9 cellular contexts compared by ENCODE assay signal in genomic region chr16:30185141-30185682, GRCh38. TPM values are rescaled to one million over a fixed set of nuclear protein-coding genes. Genes with fewer than 3 reads are reported as not detected.
DNase-seq lines count a peak whose midpoint lies in the region; TF ChIP-seq lines count a peak whose summit lies in the region.
"Had no signal": no experiment of that assay in that cellular context is flagged by ENCODE, and none has a peak within 500 bp of the region (broad histone marks: within the 10 kb centered on the region; RNA-seq: fewer than 3 reads in every experiment).

No MANE protein-coding gene starts in this region.

- BruUV-seq in mammary epithelial cell (replicated peaks; lab: Mats Ljungman, UMichigan) = no TSS peak

- H3K36me3 ChIP-seq in breast epithelium (no peaks in the 10 kb centered on the region), mammary epithelial cell (ENCODE audit: insufficient read depth, low read length) (no peaks in the 10 kb centered on the region), urinary bladder (ENCODE audit: insufficient read depth) (no peaks in the 10 kb centered on the region)

- H3K4me2 ChIP-seq in mammary epithelial cell (ENCODE audit: insufficient read depth, low read depth, low read length) = no peak overlapping the region

- H3K27ac ChIP-seq in breast epithelium (peak overlapping the region in 1 of 2 donors; percentile 25), mammary epithelial cell (ENCODE audit: insufficient read depth, low read depth, low read length) (no peak overlapping the region), urinary bladder (ENCODE audit: low read depth) (no peak overlapping the region)

- no peak overlapping the region for H3K9ac ChIP-seq in mammary epithelial cell (ENCODE audit: insufficient read depth, low read length)

- intact Hi-C loops in breast epithelium (cut with DNase I; ENCODE audit: low total_unique reads) (no loop called here), mammary epithelial cell (cut with micrococcal nuclease) (no loop called here)

- H3K4me1 ChIP-seq in breast epithelium = no peaks in the 10 kb centered on the region
- peaks cover 15% of the 10 kb centered on the region for H3K4me1 ChIP-seq in mammary epithelial cell (ENCODE audit: insufficient read depth, low read length)
- peaks cover 3% of the 10 kb centered on the region for H3K4me1 ChIP-seq in urinary bladder (ENCODE audit: insufficient read depth)

- H3K4me3 ChIP-seq in breast epithelium (peak overlapping the region; percentile 48 to 78 (median 66)), mammary epithelial cell (replicated peaks in 1 of 3; ENCODE audit: insufficient read depth in 1 of 3, low read depth in 2 of 3, low read length in 3 of 3) (no peak overlapping the region), urinary bladder (ENCODE audit: low read depth, low read length) (peak overlapping the region; percentile 69)

- 95% methylated on average over 11 of the region's 12 CpGs for whole genome bisulfite sequencing in mammary epithelial cell (ENCODE audit: low coverage, missing lambda C conversion rate)
- WGBS in urinary bladder = 87% methylated on average over 12 of the region's 12 CpGs

- no peaks in the 10 kb centered on the region for H3K9me3 ChIP-seq in breast epithelium
- H3K9me3 ChIP-seq in mammary epithelial cell (replicated peaks; ENCODE audit: insufficient read depth, low read length) = no peaks in the 10 kb centered on the region

- DNase-seq in breast epithelium (ENCODE audit: low spot score in 2 of 2) (no peak), mammary epithelial cell (no peak), activated T-cell treated with anti-CD3 and anti-CD28 coated beads for 4 hours (peak; percentile 23), mucosa of gallbladder (ENCODE audit: low spot score) (peak; percentile 11), DMS53 treated with DMSO at 0.1 percent for 48 hours (lab: John Stamatoyannopoulos, UW; ENCODE audit: unreplicated experiment) (no peak), 8988T (no peak), erythroblast (lab: John Stamatoyannopoulos, UW) (no peak)
- DNase-seq: cerebellar nuclear complex had no signal

- CTCF ChIA-PET in mammary epithelial cell (lab: Charles Lee; ENCODE audit: low non-redundant PET) = no interaction called here

- TF ChIP-seq CTCF in breast epithelium (IDR thresholded peaks at IDR 0.05) (no peak), mammary epithelial cell (conservative IDR thresholded peaks at IDR 0.05 in 1 of 2, IDR thresholded peaks at IDR 0.05 in 1 of 2; ENCODE audit: extremely low read depth in 1 of 2, insufficient read depth in 1 of 2, low read depth in 1 of 2, low read length in 2 of 2) (no peak)

- in situ Hi-C loops in mammary epithelial cell (cut with MboI; ENCODE audit: low sequenced_read_pairs in 2 of 2) = loop anchor here in 1 of 2 donors (25.0 kb wide), 1 partner anchor 98 kb away; the partner anchor contains the start of genes PPP4C, TBX6 and YPEL3

- H2AFZ ChIP-seq in mammary epithelial cell (ENCODE audit: low read depth, low read length) = no peak overlapping the region

- H4K20me1 ChIP-seq in mammary epithelial cell (ENCODE audit: insufficient read depth, low read length) = no peaks in the 10 kb centered on the region

- dilution Hi-C loops in mammary epithelial cell (cut with HindIII; ENCODE audit: low sequenced_read_pairs) = no loop called here

- peaks cover 10% of the 10 kb centered on the region for H3K79me2 ChIP-seq in mammary epithelial cell (ENCODE audit: insufficient read depth, low read length)

- no peak for TF ChIP-seq POLR2A in breast epithelium (IDR thresholded peaks at IDR 0.05)
- TF ChIP-seq POLR2A in erythroblast (IDR thresholded peaks at IDR 0.05; ENCODE audit: low read length) = no peak

- no peaks in the 10 kb centered on the region for H3K27me3 ChIP-seq in breast epithelium
- H3K27me3 ChIP-seq in mammary epithelial cell (ENCODE audit: insufficient read depth, low read length) = no peaks in the 10 kb centered on the region

RNA-seq across cellular contexts. Expression of gene CORO1A, which starts 1.8 kb away (rescaled TPM):
- 10 to 100 TPM; 24.4 to 30.9 (median 24.9) TPM for total RNA-seq in breast epithelium
- 10 to 100 TPM; 10.2 to 27.1 TPM for total RNA-seq in mammary epithelial cell
- 42.9 TPM for polyA plus RNA-seq in mammary epithelial cell
- polyA minus RNA-seq in mammary epithelial cell = 10.1 TPM
- total RNA-seq in mucosa of gallbladder = 58.5 TPM
- total RNA-seq in urinary bladder = 9.6 TPM
- 37.2 TPM for polyA plus RNA-seq in urinary bladder

RNA-seq across cellular contexts. Expression of gene BOLA2B, which starts 8.3 kb away (rescaled TPM):
- total RNA-seq in breast epithelium (100 to 1,000 TPM; 125 to 267 (median 258) TPM), mammary epithelial cell (100 to 1,000 TPM in 1 of 2 donors, 10 to 100 TPM in 1; 65.0 to 141 TPM), mucosa of gallbladder (59.4 TPM), urinary bladder (10.2 TPM)
- polyA plus RNA-seq in mammary epithelial cell (174 TPM), urinary bladder (97.5 TPM)
- polyA minus RNA-seq in mammary epithelial cell = 79.6 TPM

RNA-seq across cellular contexts. Expression of gene SLX1A, which starts 8.5 kb away (rescaled TPM):
- 10 to 100 TPM; 27.4 to 59.0 (median 34.7) TPM for total RNA-seq in breast epithelium
- 10 to 100 TPM; 18.3 to 20.7 TPM for total RNA-seq in mammary epithelial cell
- 10.3 TPM for polyA plus RNA-seq in mammary epithelial cell
- 38.9 TPM for polyA minus RNA-seq in mammary epithelial cell
- total RNA-seq in mucosa of gallbladder = 70.4 TPM
- total RNA-seq in urinary bladder = 15.4 TPM
- polyA plus RNA-seq in urinary bladder = 42.7 TPM

RNA-seq across cellular contexts. Expression of gene SULT1A3, which starts 13.8 kb away (rescaled TPM):
- total RNA-seq in breast epithelium (10 to 100 TPM; 12.3 to 27.0 (median 15.7) TPM), mammary epithelial cell (10 to 100 TPM in 1 of 2 donors, 1 to 10 TPM in 1; 3.2 to 19.4 TPM), mucosa of gallbladder (19.4 TPM), urinary bladder (3.2 TPM)
- polyA plus RNA-seq in mammary epithelial cell (4.6 TPM), urinary bladder (7.5 TPM)
- polyA minus RNA-seq in mammary epithelial cell = 5.6 TPM

Comparison
In these comparisons a context has a peak if more than half of its experiments do, and no peak if none do; other contexts are left out.
1. H3K4me3 ChIP-seq: peak in breast epithelium (3 of 3) and urinary bladder (single experiment); none in mammary epithelial cell (0 of 3).
2. DNase-seq: peak in activated T-cell treated with anti-CD3 and anti-CD28 coated beads for 4 hours (single experiment) and mucosa of gallbladder (single experiment); none in breast epithelium (0 of 2), mammary epithelial cell (single experiment), DMS53 treated with DMSO at 0.1 percent for 48 hours (single experiment), 8988T (single experiment) and erythroblast (0 of 2).